1 cellular context compared by ENCODE assay signal in the genomic region with DNA sequence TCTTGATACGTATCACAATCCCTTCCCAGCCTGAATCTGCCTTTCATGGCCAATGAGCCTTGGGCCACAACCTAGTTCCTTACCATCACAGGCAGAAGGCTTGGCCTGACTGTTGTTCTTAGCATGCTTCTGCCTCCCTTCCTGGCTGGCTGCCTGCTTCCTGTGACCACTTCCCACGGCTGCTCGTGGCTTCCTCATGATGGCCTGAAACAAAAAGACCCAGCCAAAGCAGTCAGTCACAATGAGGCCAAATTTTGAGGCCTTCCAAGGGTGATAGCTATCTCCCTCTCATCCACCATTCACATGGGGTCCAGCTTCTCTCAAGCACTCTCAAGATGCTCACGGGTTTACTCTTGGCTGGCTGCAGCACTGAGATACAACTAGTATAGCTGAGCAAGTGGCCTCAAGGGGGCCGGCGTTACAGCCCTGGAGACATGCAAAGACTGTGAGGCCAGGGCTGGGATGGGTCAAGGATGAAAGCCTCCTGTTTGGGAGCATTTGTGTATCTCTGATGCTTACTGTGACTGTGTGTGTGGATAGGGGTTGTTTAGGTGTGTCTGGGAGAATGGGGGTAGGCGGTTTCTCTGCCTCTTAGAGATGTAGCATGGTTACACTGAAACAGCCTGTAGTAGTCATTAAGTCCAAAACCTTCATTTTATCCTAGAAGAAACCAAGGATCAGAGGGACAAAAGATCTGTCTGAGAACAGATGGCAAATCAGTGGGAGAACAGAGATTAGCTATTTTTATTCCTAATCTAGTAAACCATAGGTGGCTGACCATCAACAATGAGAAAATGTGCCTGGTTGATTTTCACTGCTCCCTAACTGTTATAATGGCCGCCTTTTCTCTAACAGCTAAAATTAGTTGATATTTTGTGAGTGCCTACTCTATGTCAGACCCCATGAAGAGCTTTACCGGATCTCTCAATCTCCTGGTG.
TF ChIP-seq lines count a peak whose summit lies in the region.

No MANE protein-coding gene starts in this region.

TF ChIP-seq in SK-N-SH treated with all-trans-retinoic acid at 6 μM for 48 hours, 23 proteins besides CTCF, POLR2A, EP300 and RAD21 (continued from another document):
- TF ChIP-seq, protein P1, sequence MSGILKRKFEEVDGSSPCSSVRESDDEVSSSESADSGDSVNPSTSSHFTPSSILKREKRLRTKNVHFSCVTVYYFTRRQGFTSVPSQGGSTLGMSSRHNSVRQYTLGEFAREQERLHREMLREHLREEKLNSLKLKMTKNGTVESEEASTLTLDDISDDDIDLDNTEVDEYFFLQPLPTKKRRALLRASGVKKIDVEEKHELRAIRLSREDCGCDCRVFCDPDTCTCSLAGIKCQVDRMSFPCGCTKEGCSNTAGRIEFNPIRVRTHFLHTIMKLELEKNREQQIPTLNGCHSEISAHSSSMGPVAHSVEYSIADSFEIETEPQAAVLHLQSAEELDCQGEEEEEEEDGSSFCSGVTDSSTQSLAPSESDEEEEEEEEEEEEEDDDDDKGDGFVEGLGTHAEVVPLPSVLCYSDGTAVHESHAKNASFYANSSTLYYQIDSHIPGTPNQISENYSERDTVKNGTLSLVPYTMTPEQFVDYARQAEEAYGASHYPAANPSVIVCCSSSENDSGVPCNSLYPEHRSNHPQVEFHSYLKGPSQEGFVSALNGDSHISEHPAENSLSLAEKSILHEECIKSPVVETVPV (CRISPR knock-in tag; IDR thresholded peaks at IDR 0.05) = no peak
- TF ChIP-seq, protein P2, sequence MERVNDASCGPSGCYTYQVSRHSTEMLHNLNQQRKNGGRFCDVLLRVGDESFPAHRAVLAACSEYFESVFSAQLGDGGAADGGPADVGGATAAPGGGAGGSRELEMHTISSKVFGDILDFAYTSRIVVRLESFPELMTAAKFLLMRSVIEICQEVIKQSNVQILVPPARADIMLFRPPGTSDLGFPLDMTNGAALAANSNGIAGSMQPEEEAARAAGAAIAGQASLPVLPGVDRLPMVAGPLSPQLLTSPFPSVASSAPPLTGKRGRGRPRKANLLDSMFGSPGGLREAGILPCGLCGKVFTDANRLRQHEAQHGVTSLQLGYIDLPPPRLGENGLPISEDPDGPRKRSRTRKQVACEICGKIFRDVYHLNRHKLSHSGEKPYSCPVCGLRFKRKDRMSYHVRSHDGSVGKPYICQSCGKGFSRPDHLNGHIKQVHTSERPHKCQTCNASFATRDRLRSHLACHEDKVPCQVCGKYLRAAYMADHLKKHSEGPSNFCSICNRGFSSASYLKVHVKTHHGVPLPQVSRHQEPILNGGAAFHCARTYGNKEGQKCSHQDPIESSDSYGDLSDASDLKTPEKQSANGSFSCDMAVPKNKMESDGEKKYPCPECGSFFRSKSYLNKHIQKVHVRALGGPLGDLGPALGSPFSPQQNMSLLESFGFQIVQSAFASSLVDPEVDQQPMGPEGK (CRISPR knock-in tag; IDR thresholded peaks at IDR 0.05; ENCODE audit: borderline replicate concordance) = no peak
TF ChIP-seq in SK-N-SH treated with all-trans-retinoic acid at 6 μM for 48 hours: peak in this region for 0.
